Comparison of ENCODE assay signal across 15 cellular contexts in genomic region chr7:64685741-64686140, GRCh38. TPM values are rescaled to one million over a fixed set of nuclear protein-coding genes. Genes with fewer than 3 reads are reported as not detected.
DNase-seq lines count a peak whose midpoint lies in the region; ATAC-seq and TF ChIP-seq lines count a peak whose summit lies in the region.
"Had no signal": no experiment of that assay in that cellular context is flagged by ENCODE, and none has a peak within 500 bp of the region (broad histone marks: within the 10 kb centered on the region; RNA-seq: fewer than 3 reads in every experiment).

No MANE protein-coding gene starts in this region.

- intact Hi-C loops in activated B cell treated with CpG ODN at 0.5 μM for 24 hours (cut with micrococcal nuclease) = loop anchor here (1.0 to 5.0 kb wide), 3 partner anchors 16 to 217 kb away; partner anchors contain the start of genes ZNF273 and ZNF680
- intact Hi-C loops in sigmoid colon (cut with DNase I) = no loop called here

- H3K9me3 Mint-ChIP-seq in activated B cell treated with CpG ODN at 0.5 μM for 24 hours (peaks cover 19% of the 10 kb centered on the region), naive B cell (peaks cover 0 to 48% (median 21%) of the 10 kb centered on the region in 7 donors)

- no peaks in the 10 kb centered on the region for H3K27me3 ChIP-seq in sigmoid colon
- H3K27me3 ChIP-seq: tibial nerve had no signal

- H3K27ac ChIP-seq in 22Rv1 (0 out of 2 replicates have a peak overlapping the region, but pooled peaks have one; percentile 1), sigmoid colon (no peak overlapping the region)
- H3K27ac ChIP-seq: left ventricle myocardium inferior, tibial nerve had no signal

- POLR2A ChIA-PET in activated B cell treated with CpG ODN at 0.5 μM for 24 hours (lab: Charles Lee) = interaction anchor here (0.6 to 5.2 kb wide), 3 partner anchors 17 to 321 kb away, joined by 5 to 35 read pairs (median 7); partner anchors contain the start of genes ERV3-1 and ZNF107

- TF ChIP-seq CTCF in 22Rv1 (IDR thresholded peaks at IDR 0.05) (no peak), activated B cell treated with CpG ODN at 0.5 μM for 24 hours (IDR thresholded peaks at IDR 0.05) (no peak), sigmoid colon (IDR thresholded peaks at IDR 0.05) (no peak)

- no peaks in the 10 kb centered on the region for H3K9me3 ChIP-seq in sigmoid colon
- H3K9me3 ChIP-seq: left ventricle myocardium inferior had no signal

- no peak overlapping the region for H3K4me3 ChIP-seq in sigmoid colon
- H3K4me3 ChIP-seq: left ventricle myocardium inferior, tibial nerve had no signal

- no peaks in the 10 kb centered on the region for H3K27me3 Mint-ChIP-seq in activated B cell treated with CpG ODN at 0.5 μM for 24 hours
- H3K27me3 Mint-ChIP-seq in naive B cell = no peaks in the 10 kb centered on the region

- peaks cover 0 to 8% (median 3%) of the 10 kb centered on the region in 4 donors for H3K4me1 ChIP-seq in sigmoid colon
- H3K4me1 ChIP-seq: tibial nerve had no signal

- H3K36me3 Mint-ChIP-seq in activated B cell treated with CpG ODN at 0.5 μM for 24 hours (ENCODE audit: low read depth) = peaks cover 28% of the 10 kb centered on the region
- peaks cover 0 to 10% of the 10 kb centered on the region in 2 donors for H3K36me3 Mint-ChIP-seq in naive B cell

- CTCF ChIA-PET in activated B cell treated with CpG ODN at 0.5 μM for 24 hours (lab: Charles Lee) = no interaction called here

- peaks cover 0 to 38% (median 20%) of the 10 kb centered on the region in 4 donors for H3K36me3 ChIP-seq in sigmoid colon

- H3K4me3 Mint-ChIP-seq in activated B cell treated with CpG ODN at 0.5 μM for 24 hours (no peak overlapping the region), naive B cell (peak overlapping the region in 6 of 8 donors; percentile 3 to 63 (median 22))

- DNase-seq in DMS53 (lab: John Stamatoyannopoulos, UW) (peak; percentile 65), activated B cell treated with CpG ODN at 0.5 μM for 24 hours (no peak), naive B cell (no peak), NCI-H82 (lab: John Stamatoyannopoulos, UW) (no peak), sigmoid colon (no peak), 8988T (no peak), NCI-H1694 treated with DMSO at 0.1 percent for 48 hours (lab: John Stamatoyannopoulos, UW) (no peak)
- DNase-seq: activated T-cell treated with anti-CD3 and anti-CD28 coated beads, Interleukin-2, amount 50 U/mL, for 1 hour; dermis blood vessel endothelial cell; left ventricle myocardium inferior; NCI-H1694; NCI-H524; stimulated activated CD4-positive, alpha-beta T cell treated with anti-CD3 and anti-CD28 coated beads, Interleukin-1b, Interleukin-23, amount 100 ng/mL, for 48 hours had no signal

- ATAC-seq in activated B cell treated with CpG ODN at 0.5 μM for 24 hours (ENCODE audit: low read depth) (no peak), naive B cell (ENCODE audit: low read depth in 2 of 2) (no peak)

- WGBS in sigmoid colon, 2 donors = 82 to 98% methylated on average over 3 of the region's 3 CpGs

- peak overlapping the region; percentile 99 for H3K27ac Mint-ChIP-seq in activated B cell treated with CpG ODN at 0.5 μM for 24 hours
- H3K27ac Mint-ChIP-seq in naive B cell = peak overlapping the region in 5 of 6 donors; percentile 46 to 97 (median 61)

- H3K4me1 Mint-ChIP-seq in activated B cell treated with CpG ODN at 0.5 μM for 24 hours (peaks cover 63% of the 10 kb centered on the region), naive B cell (peaks cover 23 to 42% (median 25%) of the 10 kb centered on the region in 3 donors)

- no peak for TF ChIP-seq EP300 in sigmoid colon (IDR thresholded peaks at IDR 0.05)

- TF ChIP-seq POLR2A in sigmoid colon (IDR thresholded peaks at IDR 0.05) = no peak

RNA-seq across cellular contexts. Expression of gene ZNF107, which starts 19.8 kb away (rescaled TPM):
- total RNA-seq in activated B cell treated with CpG ODN at 0.5 μM for 24 hours (40.3 and 50.5 TPM in 2 replicates), sigmoid colon (1 to 10 TPM; 3.0 to 8.3 (median 4.5) TPM)
- polyA plus RNA-seq in naive B cell (ENCODE audit: low read depth in 6 of 6) (10 to 100 TPM; 13.6 to 37.3 (median 23.6) TPM), sigmoid colon (1 to 10 TPM in 2 of 3 donors, under 1 TPM in 1; 0.60 to 6.0 (median 1.6) TPM)
